8 cellular contexts compared by ENCODE assay signal in the genomic region with DNA sequence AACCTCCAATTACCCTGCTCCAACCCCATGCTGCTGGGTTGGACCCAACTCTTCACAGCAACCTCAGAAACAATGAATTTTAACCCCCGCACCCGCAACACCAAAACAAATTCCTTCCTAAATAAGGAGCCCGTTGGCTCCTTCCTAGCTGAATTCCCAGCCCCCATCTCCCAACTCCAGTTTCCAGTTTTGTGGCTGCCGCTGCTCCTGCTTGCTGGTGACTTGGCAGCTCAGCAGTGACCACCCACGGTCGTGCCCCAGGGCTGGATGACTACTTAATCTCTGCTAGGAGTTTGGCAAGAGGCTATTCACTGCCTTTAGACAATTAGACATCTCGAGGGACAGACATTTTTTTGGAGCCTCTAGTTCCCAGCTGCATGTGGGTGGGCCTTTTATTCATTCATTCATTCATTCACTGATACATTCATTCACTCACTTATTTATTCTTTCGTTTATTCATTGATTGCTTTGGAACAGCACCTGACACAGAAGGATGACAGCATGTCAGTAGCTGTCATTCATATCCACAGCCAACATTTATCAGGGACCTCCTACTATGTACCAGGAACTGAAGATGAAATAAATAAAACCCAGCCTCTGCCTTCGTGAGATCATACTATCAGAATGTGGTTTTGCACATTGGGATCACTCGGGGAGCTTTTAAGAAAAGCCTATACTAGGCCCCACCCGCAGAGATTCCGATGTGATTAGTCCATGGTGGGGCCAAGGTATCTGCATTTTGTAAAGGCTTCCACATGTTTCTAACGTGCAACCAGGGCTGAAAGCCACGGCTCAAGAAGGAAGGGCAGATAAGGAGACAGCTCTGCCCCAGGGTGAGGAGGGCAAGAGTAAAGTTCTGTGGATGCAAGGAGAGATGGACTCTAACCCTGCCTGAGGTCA.
DNase-seq lines count a peak whose midpoint lies in the region; ATAC-seq, FAIRE-seq and TF ChIP-seq lines count a peak whose summit lies in the region.

No MANE protein-coding gene starts in this region.

- H3K4me3 ChIP-seq in keratinocyte (ENCODE audit: control insufficient read depth in 2 of 3, extremely low read depth in 1 of 3, insufficient read depth in 2 of 3, low read depth in 1 of 3, low read length in 3 of 3) (no peak overlapping the region), tibial nerve (no peak overlapping the region), SK-N-SH (ENCODE audit: low read depth in 2 of 2, low read length in 1 of 2) (no peak overlapping the region)

- H3K4me1 ChIP-seq in keratinocyte (ENCODE audit: control insufficient read depth, extremely low read depth, insufficient read depth, low read length) (peaks cover 13% of the 10 kb centered on the region), tibial nerve (peaks cover 0 to 59% (median 22%) of the 10 kb centered on the region in 4 donors), SK-N-SH (ENCODE audit: control insufficient read depth in 1 of 2, insufficient read depth in 2 of 2, low read depth in 1 of 2, low read length in 1 of 2) (peaks cover 0 to 20% of the 10 kb centered on the region in 2 experiments; a peak in 1 of 4 replicates)

- 25 to 28% methylated on average over 14 of the region's 14 CpGs for WGBS in tibial nerve, 2 donors
- WGBS in SK-N-SH (ENCODE audit: low lambda C conversion rate) = 57% methylated on average over 14 of the region's 14 CpGs

- FAIRE-seq in keratinocyte (lab: Jason Lieb, UNC) = peak; percentile 62

- no peaks in the 10 kb centered on the region for H3K9me3 ChIP-seq in keratinocyte (ENCODE audit: control insufficient read depth, low read depth, low read length)
- no peaks in the 10 kb centered on the region for H3K9me3 ChIP-seq in tibial nerve
- H3K9me3 ChIP-seq in SK-N-SH = no peaks in the 10 kb centered on the region

- dilution Hi-C loops in keratinocyte (cut with MboI; ENCODE audit: extremely low pct_ligation_motif_present, low sequenced_read_pairs) = no loop called here

- H3K9me1 ChIP-seq in keratinocyte (ENCODE audit: control insufficient read depth, extremely low read depth, insufficient read depth, low read length) = no peaks in the 10 kb centered on the region

- H2AFZ ChIP-seq in keratinocyte (ENCODE audit: control insufficient read depth, low read length) (no peak overlapping the region), SK-N-SH (ENCODE audit: low read depth) (no peak overlapping the region)

- TF ChIP-seq POLR2A in tibial nerve (IDR thresholded peaks at IDR 0.05) = no peak

- peak overlapping the region; percentile 54 for H3K4me2 ChIP-seq in keratinocyte (ENCODE audit: control insufficient read depth, extremely low read depth, insufficient read depth, low read depth, low read length)
- no peak overlapping the region for H3K4me2 ChIP-seq in SK-N-SH

- no peaks in the 10 kb centered on the region for H3K36me3 Mint-ChIP-seq in brain
- H3K36me3 Mint-ChIP-seq in stimulated activated effector memory CD8-positive, alpha-beta T cell treated with anti-CD3 and anti-CD28 coated beads, Interleukin-12 subunit alpha, Interleukin-12 subunit beta, amount 100 ng/mL, for 72 hours = no peaks in the 10 kb centered on the region

- H3K4me3 Mint-ChIP-seq in brain = peak overlapping the region in 4 of 5 experiments; percentile 21 to 55 (median 43)
- H3K4me3 Mint-ChIP-seq in stimulated activated effector memory CD8-positive, alpha-beta T cell treated with anti-CD3 and anti-CD28 coated beads, Interleukin-12 subunit alpha, Interleukin-12 subunit beta, amount 100 ng/mL, for 72 hours = no peak overlapping the region

- DNase-seq in HPDE6-E6E7 (ENCODE audit: extremely low spot score) (peak; percentile 16), keratinocyte (ENCODE audit: low read depth, low spot score) (peak; percentile 26), tibial nerve (ENCODE audit: low spot score in 2 of 2) (peak; percentile 40 to 54), SK-N-SH (no peak)
- DNase-seq in stimulated activated effector memory CD8-positive, alpha-beta T cell treated with anti-CD3 and anti-CD28 coated beads, Interleukin-12 subunit alpha, Interleukin-12 subunit beta, amount 100 ng/mL, for 72 hours (ENCODE audit: low spot score in 2 of 2) = no peak
- DNase-seq in activated CD4-positive, alpha-beta T cell treated with anti-CD3 and anti-CD28 coated beads, Interleukin-2, amount 50 U/mL, for 4 hours = no peak
- no peak for DNase-seq in NK-92 treated with Interleukin-12 subunit alpha and Interleukin-12 subunit beta, amount 100 ng/mL, for 24 hours (lab: John Stamatoyannopoulos, UW)

- H3K27me3 ChIP-seq in keratinocyte (ENCODE audit: control insufficient read depth, extremely low read depth, insufficient read depth, low read length) (no peaks in the 10 kb centered on the region), tibial nerve (no peaks in the 10 kb centered on the region), SK-N-SH (ENCODE audit: insufficient read depth) (no peaks in the 10 kb centered on the region)

- peaks cover 0 to 14% (median 0%) of the 10 kb centered on the region in 5 experiments for H3K9me3 Mint-ChIP-seq in brain
- H3K9me3 Mint-ChIP-seq in stimulated activated effector memory CD8-positive, alpha-beta T cell treated with anti-CD3 and anti-CD28 coated beads, Interleukin-12 subunit alpha, Interleukin-12 subunit beta, amount 100 ng/mL, for 72 hours = no peaks in the 10 kb centered on the region

- ATAC-seq in stimulated activated effector memory CD8-positive, alpha-beta T cell treated with anti-CD3 and anti-CD28 coated beads, Interleukin-12 subunit alpha, Interleukin-12 subunit beta, amount 100 ng/mL, for 72 hours = no peak

- H3K27ac Mint-ChIP-seq in brain = peak overlapping the region; percentile 33 to 90 (median 72)
- no peak overlapping the region for H3K27ac Mint-ChIP-seq in stimulated activated effector memory CD8-positive, alpha-beta T cell treated with anti-CD3 and anti-CD28 coated beads, Interleukin-12 subunit alpha, Interleukin-12 subunit beta, amount 100 ng/mL, for 72 hours

- TF ChIP-seq RAD21 in SK-N-SH (IDR thresholded peaks at IDR 0.05; ENCODE audit: low read length) = no peak

- CTCF ChIA-PET in SK-N-SH (lab: Yijun Ruan, JAX) = interaction anchor here (0.8 kb wide), 1 partner anchor 493 kb away, joined by 3 read pairs; no protein-coding TSS in a partner anchor

- TF ChIP-seq EP300 in tibial nerve (IDR thresholded peaks at IDR 0.05) = peak in 1 of 2 donors; percentile 87
- TF ChIP-seq EP300 in SK-N-SH (IDR thresholded peaks at IDR 0.05; ENCODE audit: borderline replicate concordance in 1 of 2, low read depth in 1 of 2, low read length in 1 of 2) = no peak

- no peaks in the 10 kb centered on the region for H3K36me3 ChIP-seq in keratinocyte (ENCODE audit: control insufficient read depth in 2 of 2, extremely low read depth in 1 of 2, insufficient read depth in 2 of 2, low read length in 2 of 2)
- no peaks in the 10 kb centered on the region for H3K36me3 ChIP-seq in tibial nerve
- no peaks in the 10 kb centered on the region for H3K36me3 ChIP-seq in SK-N-SH (replicated peaks in 1 of 2; ENCODE audit: control insufficient read depth in 1 of 2, insufficient read depth in 2 of 2, low read length in 1 of 2)

- H3K27ac ChIP-seq in keratinocyte (ENCODE audit: control insufficient read depth, insufficient read depth, low read length) (no peak overlapping the region), tibial nerve (peak overlapping the region in 3 of 4 donors; percentile 42 to 84 (median 77)), SK-N-SH (ENCODE audit: low read depth in 2 of 2, low read length in 1 of 2) (no peak overlapping the region)

- no peaks in the 10 kb centered on the region for H3F3A ChIP-seq in SK-N-SH (replicated peaks; ENCODE audit: insufficient read depth)

- H4K20me1 ChIP-seq in keratinocyte (ENCODE audit: control insufficient read depth, extremely low read depth, insufficient read depth, low read length) = no peaks in the 10 kb centered on the region
- H4K20me1 ChIP-seq in SK-N-SH (ENCODE audit: insufficient read depth) = no peaks in the 10 kb centered on the region

- TF ChIP-seq CTCF in brain (conservative IDR thresholded peaks at IDR 0.05) (no peak), keratinocyte (optimal IDR thresholded peaks at IDR 0.05 in 1 of 3, IDR thresholded peaks at IDR 0.05 in 1 of 3, conservative IDR thresholded peaks at IDR 0.05 in 1 of 3; ENCODE audit: extremely low read depth in 1 of 3, insufficient read depth in 2 of 3, low read length in 3 of 3) (peak in 1 of 3 experiments; percentile 6), tibial nerve (IDR thresholded peaks at IDR 0.05) (no peak), SK-N-SH (IDR thresholded peaks at IDR 0.05) (no peak)

- POLR2A ChIA-PET in SK-N-SH (lab: Yijun Ruan, JAX) = no interaction called here

- H3K9ac ChIP-seq in keratinocyte (ENCODE audit: control insufficient read depth, extremely low read depth, insufficient read depth, low read length) = no peak overlapping the region
- H3K9ac ChIP-seq in SK-N-SH = no peak overlapping the region

- no peaks in the 10 kb centered on the region for H3K79me2 ChIP-seq in keratinocyte (ENCODE audit: control insufficient read depth, insufficient read depth, low read length)
- H3K79me2 ChIP-seq in SK-N-SH (ENCODE audit: insufficient read depth) = no peaks in the 10 kb centered on the region

- no peaks in the 10 kb centered on the region for H3K9me2 ChIP-seq in SK-N-SH

- H3K4me1 Mint-ChIP-seq in brain = peaks cover 53% of the 10 kb centered on the region
- no peaks in the 10 kb centered on the region for H3K4me1 Mint-ChIP-seq in stimulated activated effector memory CD8-positive, alpha-beta T cell treated with anti-CD3 and anti-CD28 coated beads, Interleukin-12 subunit alpha, Interleukin-12 subunit beta, amount 100 ng/mL, for 72 hours

- peaks cover 15% of the 10 kb centered on the region for H3K27me3 Mint-ChIP-seq in brain

TF ChIP-seq in SK-N-SH, 30 proteins besides CTCF, POLR2A, EP300 and RAD21:
- TF ChIP-seq POLR2AphosphoS5 (IDR thresholded peaks at IDR 0.05; ENCODE audit: low read depth, low read length) (no peak), FOXM1 (IDR thresholded peaks at IDR 0.05; ENCODE audit: low read depth) (no peak), ELF1 (IDR thresholded peaks at IDR 0.05) (no peak)
- TF ChIP-seq, protein P1, sequence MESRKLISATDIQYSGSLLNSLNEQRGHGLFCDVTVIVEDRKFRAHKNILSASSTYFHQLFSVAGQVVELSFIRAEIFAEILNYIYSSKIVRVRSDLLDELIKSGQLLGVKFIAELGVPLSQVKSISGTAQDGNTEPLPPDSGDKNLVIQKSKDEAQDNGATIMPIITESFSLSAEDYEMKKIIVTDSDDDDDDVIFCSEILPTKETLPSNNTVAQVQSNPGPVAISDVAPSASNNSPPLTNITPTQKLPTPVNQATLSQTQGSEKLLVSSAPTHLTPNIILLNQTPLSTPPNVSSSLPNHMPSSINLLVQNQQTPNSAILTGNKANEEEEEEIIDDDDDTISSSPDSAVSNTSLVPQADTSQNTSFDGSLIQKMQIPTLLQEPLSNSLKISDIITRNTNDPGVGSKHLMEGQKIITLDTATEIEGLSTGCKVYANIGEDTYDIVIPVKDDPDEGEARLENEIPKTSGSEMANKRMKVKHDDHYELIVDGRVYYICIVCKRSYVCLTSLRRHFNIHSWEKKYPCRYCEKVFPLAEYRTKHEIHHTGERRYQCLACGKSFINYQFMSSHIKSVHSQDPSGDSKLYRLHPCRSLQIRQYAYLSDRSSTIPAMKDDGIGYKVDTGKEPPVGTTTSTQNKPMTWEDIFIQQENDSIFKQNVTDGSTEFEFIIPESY (IDR thresholded peaks at IDR 0.05; ENCODE audit: borderline replicate concordance, low read depth) = no peak

Comparison
In these comparisons a context has a peak if more than half of its experiments do, and no peak if none do; other contexts are left out.
1. DNase-seq: peak in HPDE6-E6E7 (single experiment), keratinocyte (single experiment) and tibial nerve (2 of 2); none in stimulated activated effector memory CD8-positive, alpha-beta T cell treated with anti-CD3 and anti-CD28 coated beads, Interleukin-12 subunit alpha, Interleukin-12 subunit beta, amount 100 ng/mL, for 72 hours (0 of 2), activated CD4-positive, alpha-beta T cell treated with anti-CD3 and anti-CD28 coated beads, Interleukin-2, amount 50 U/mL, for 4 hours (0 of 2), NK-92 treated with Interleukin-12 subunit alpha and Interleukin-12 subunit beta, amount 100 ng/mL, for 24 hours (single experiment) and SK-N-SH (single experiment).
2. H3K27ac ChIP-seq: peak in tibial nerve (3 of 4); none in keratinocyte (single experiment) and SK-N-SH (0 of 2).